In genomic region chr19:19253409-19253808, GRCh38 we compare ENCODE assay signal across 14 cellular contexts. TPM values are rescaled to one million over a fixed set of nuclear protein-coding genes. Genes with fewer than 3 reads are reported as not detected.
"Had no signal": no experiment of that assay in that cellular context is flagged by ENCODE, and none has a peak within 500 bp of the region (broad histone marks: within the 10 kb centered on the region; RNA-seq: fewer than 3 reads in every experiment).

No MANE protein-coding gene starts in this region.

RNA-seq across cellular contexts. Expression of gene TM6SF2, which starts 19.7 kb away (rescaled TPM):
- total RNA-seq: activated B cell treated with CpG ODN at 0.5 μM for 24 hours; activated CD4-positive, alpha-beta memory T cell treated with anti-CD3 and anti-CD28 coated beads for 36 hours; activated CD4-positive, alpha-beta memory T cell treated with anti-CD3 and anti-CD28 coated beads, Interleukin-2, amount 10 ng/mL, durations not matched to agents 7 days and 5 days; activated CD4-positive, alpha-beta T cell treated with anti-CD3 and anti-CD28 coated beads for 36 hours; activated CD4-positive, alpha-beta T cell treated with anti-CD3 and anti-CD28 coated beads, Interleukin-2, amount 10 ng/mL, durations not matched to agents 24 days and 14 days; activated CD4-positive, alpha-beta T cell treated with anti-CD3 and anti-CD28 coated beads, Interleukin-2, amount 10 ng/mL, durations not matched to agents 7 days and 5 days; activated CD8-positive, alpha-beta memory T cell treated with anti-CD3 and anti-CD28 coated beads for 36 hours; activated CD8-positive, alpha-beta memory T cell treated with anti-CD3 and anti-CD28 coated beads, Interleukin-2, amount 10 ng/mL, durations not matched to agents 7 days and 5 days; activated CD8-positive, alpha-beta T cell treated with anti-CD3 and anti-CD28 coated beads for 36 hours; activated CD8-positive, alpha-beta T cell treated with anti-CD3 and anti-CD28 coated beads, Interleukin-2, amount 10 ng/mL, durations not matched to agents 7 days and 5 days; T-cell; T-helper 1 cell treated with Interleukin-12 subunit alpha and Interleukin-12 subunit beta and Interleukin-4 antibody, amounts not matched to agents 30 ng/mL and 1 ng/mL, for 36 hours; T-helper 17 cell; T-helper 2 cell treated with Interferon-gamma antibody and Interleukin-4, amounts not matched to agents 100 ng/mL and 5 ng/mL, for 36 hours had no signal

RNA-seq across cellular contexts. Expression of gene NCAN, which starts 41.7 kb away (rescaled TPM):
- total RNA-seq: activated B cell treated with CpG ODN at 0.5 μM for 24 hours; activated CD4-positive, alpha-beta memory T cell treated with anti-CD3 and anti-CD28 coated beads, Interleukin-2, amount 10 ng/mL, durations not matched to agents 7 days and 5 days; activated CD4-positive, alpha-beta T cell treated with anti-CD3 and anti-CD28 coated beads for 36 hours; activated CD4-positive, alpha-beta T cell treated with anti-CD3 and anti-CD28 coated beads, Interleukin-2, amount 10 ng/mL, durations not matched to agents 24 days and 14 days; activated CD4-positive, alpha-beta T cell treated with anti-CD3 and anti-CD28 coated beads, Interleukin-2, amount 10 ng/mL, durations not matched to agents 7 days and 5 days; activated CD8-positive, alpha-beta memory T cell treated with anti-CD3 and anti-CD28 coated beads for 36 hours; activated CD8-positive, alpha-beta T cell treated with anti-CD3 and anti-CD28 coated beads for 36 hours; activated CD8-positive, alpha-beta T cell treated with anti-CD3 and anti-CD28 coated beads, Interleukin-2, amount 10 ng/mL, durations not matched to agents 7 days and 5 days; T-helper 17 cell; T-helper 2 cell treated with Interferon-gamma antibody and Interleukin-4, amounts not matched to agents 100 ng/mL and 5 ng/mL, for 36 hours had no signal
